Comparison of ENCODE assay signal across 19 cellular contexts in genomic region chr14:105138021-105138541, GRCh38.
"Had no signal": no experiment of that assay in that cellular context is flagged by ENCODE, and none has a peak within 500 bp of the region (broad histone marks: within the 10 kb centered on the region; RNA-seq: fewer than 3 reads in every experiment).

No MANE protein-coding gene starts in this region.

- ATAC-seq: left colon; mucosa of descending colon; naive thymus-derived CD8-positive, alpha-beta T cell had no signal

- H3K36me3 ChIP-seq: vagina had no signal

- H3K4me1 ChIP-seq: psoas muscle, stomach, vagina had no signal

- H3K4me3 ChIP-seq: esophagus squamous epithelium, mucosa of descending colon, psoas muscle, stomach, vagina had no signal

- H3K27ac ChIP-seq: esophagus squamous epithelium, psoas muscle, stomach, vagina had no signal

- H3K27me3 ChIP-seq: vagina had no signal

- DNase-seq: activated CD4-positive, alpha-beta T cell treated with anti-CD3 and anti-CD28 coated beads, Interleukin-2, amount 10 ng/mL, durations not matched to agents 7 days and 5 days; activated CD4-positive, CD25-positive, alpha-beta regulatory T cell; activated naive CD8-positive, alpha-beta T cell treated with anti-CD3 and anti-CD28 coated beads for 36 hours; cerebellar nuclear complex; dermis blood vessel endothelial cell; esophagus squamous epithelium; foreskin fibroblast; glutamatergic neuron; immature natural killer cell; left colon; occipital lobe; psoas muscle; stimulated activated CD4-positive, alpha-beta T cell treated with anti-CD3 and anti-CD28 coated beads, Interleukin-15, amount 100 ng/mL, for 24 hours; stimulated activated CD4-positive, alpha-beta T cell treated with anti-CD3 and anti-CD28 coated beads, Interleukin-4, amount 100 ng/mL, for 4 hours; stomach; T-helper 1 cell had no signal

- H3K9me3 ChIP-seq: vagina had no signal
